25 cellular contexts compared by ENCODE assay signal in genomic region chr7:13041368-13041988, GRCh38.
DNase-seq lines count a peak whose midpoint lies in the region; ATAC-seq and TF ChIP-seq lines count a peak whose summit lies in the region.
"Had no signal": no experiment of that assay in that cellular context is flagged by ENCODE, and none has a peak within 500 bp of the region (broad histone marks: within the 10 kb centered on the region; RNA-seq: fewer than 3 reads in every experiment).

No MANE protein-coding gene starts in this region.

- CTCF ChIA-PET in HEK293 (lab: Yijun Ruan, JAX), result no interaction called here
- CTCF ChIA-PET in PC-9 (lab: Charles Lee), result no interaction called here

- in situ Hi-C loops in GM23248 (cut with MboI), result no loop called here

- H3K27me3 ChIP-seq in GM23248 (replicated peaks; ENCODE audit: insufficient read depth) (no peaks in the 10 kb centered on the region), WERI-Rb-1 (ENCODE audit: insufficient read depth, low read depth, severe bottlenecking) (no peaks in the 10 kb centered on the region), PC-9 (ENCODE audit: insufficient read depth, low read depth) (no peaks in the 10 kb centered on the region)
- H3K27me3 ChIP-seq: BLaER1 had no signal

- H3K4me1 ChIP-seq in GM23248 (ENCODE audit: insufficient read depth), result peaks cover 12% of the 10 kb centered on the region
- no peaks in the 10 kb centered on the region for H3K4me1 ChIP-seq in HEK293 (ENCODE audit: control insufficient read depth, insufficient read depth, low read length)
- H3K4me1 ChIP-seq in PC-9 (replicated peaks; ENCODE audit: insufficient read depth), result peaks cover 10% of the 10 kb centered on the region
- H3K4me1 ChIP-seq: BLaER1 had no signal

- 67 to 70% methylated on average over 13 of the region's 13 CpGs for WGBS in GM23248 (ENCODE audit: low coverage in 1 of 2, low lambda C conversion rate in 2 of 2, missing lambda C conversion rate in 2 of 2), 2 experiments

- H3K9ac ChIP-seq in GM23248, result no peak overlapping the region
- H3K9ac ChIP-seq: BLaER1 had no signal

- no peaks in the 10 kb centered on the region for H3K27me3 Mint-ChIP-seq in nephron progenitor cell (ENCODE audit: low read depth, poor library complexity)

- H3K79me2 ChIP-seq in GM23248 (ENCODE audit: insufficient read depth), result no peaks in the 10 kb centered on the region
- no peaks in the 10 kb centered on the region for H3K79me2 ChIP-seq in PC-9 (ENCODE audit: low read depth)

- no peak for TF ChIP-seq CTCF in HEK293 (tag by site-specific recombination; IDR thresholded peaks at IDR 0.05)
- no peak for TF ChIP-seq CTCF in WERI-Rb-1 (IDR thresholded peaks at IDR 0.05; ENCODE audit: low read depth, low read length)
- TF ChIP-seq CTCF in nephron progenitor cell (IDR thresholded peaks at IDR 0.05), result no peak
- no peak for TF ChIP-seq CTCF in PC-9 (conservative IDR thresholded peaks at IDR 0.05)

- ATAC-seq in HG02642 (IDR thresholded peaks at IDR 0.05; ENCODE audit: poor library complexity, unreplicated experiment), result no peak
- ATAC-seq: T-cell had no signal

- peaks cover 4% of the 10 kb centered on the region for H3K9me3 Mint-ChIP-seq in nephron progenitor cell
- H3K9me3 Mint-ChIP-seq: CD4-positive, alpha-beta T cell had no signal

- H3F3A ChIP-seq in GM23248 (ENCODE audit: insufficient read depth), result no peaks in the 10 kb centered on the region
- no peaks in the 10 kb centered on the region for H3F3A ChIP-seq in PC-9 (ENCODE audit: insufficient read depth, low read depth)

- H3K4me3 ChIP-seq in GM23248 (no peak overlapping the region), HEK293 (ENCODE audit: low read depth, low read length) (no peak overlapping the region), WERI-Rb-1 (ENCODE audit: low read depth, low read length) (no peak overlapping the region), PC-9 (no peak overlapping the region)
- H3K4me3 ChIP-seq: BLaER1, SK-N-MC had no signal

- peak overlapping the region; percentile 4; the same call in 1 of the 2 replicates for H2AFZ ChIP-seq in GM23248
- no peak overlapping the region for H2AFZ ChIP-seq in PC-9

- H4K20me1 ChIP-seq in GM23248 (ENCODE audit: insufficient read depth) (no peaks in the 10 kb centered on the region), PC-9 (ENCODE audit: insufficient read depth) (no peaks in the 10 kb centered on the region)
- H4K20me1 ChIP-seq: BLaER1 had no signal

- intact Hi-C loops in PC-9 (cut with micrococcal nuclease; ENCODE audit: unreplicated experiment), result no loop called here

- no peak overlapping the region for H3K4me3 Mint-ChIP-seq in nephron progenitor cell
- H3K4me3 Mint-ChIP-seq: CD4-positive, alpha-beta T cell; T-cell had no signal

- H3K4me2 ChIP-seq in GM23248 (ENCODE audit: unreplicated experiment), result no peak overlapping the region
- H3K4me2 ChIP-seq in PC-9, result no peak overlapping the region
- H3K4me2 ChIP-seq: BLaER1 had no signal

- H3K9me2 ChIP-seq in GM23248 (ENCODE audit: insufficient read depth) (no peaks in the 10 kb centered on the region), PC-9 (ENCODE audit: insufficient read depth) (no peaks in the 10 kb centered on the region)

- peak overlapping the region; percentile 15 for H3K27ac Mint-ChIP-seq in nephron progenitor cell
- H3K27ac Mint-ChIP-seq: CD4-positive, alpha-beta T cell; T-cell had no signal

- H3K36me3 Mint-ChIP-seq in nephron progenitor cell (ENCODE audit: low read depth), result no peaks in the 10 kb centered on the region
- H3K36me3 Mint-ChIP-seq: T-cell had no signal

- H3K27ac ChIP-seq in GM23248 (no peak overlapping the region), HEK293 (ENCODE audit: extremely low read depth, low read depth, low read length) (no peak overlapping the region), WERI-Rb-1 (no peak overlapping the region), PC-9 (no peak overlapping the region)
- H3K27ac ChIP-seq: BLaER1, HL-60, SK-N-MC had no signal

- no TSS peak for BruUV-seq in PC-9 (replicated peaks; lab: Mats Ljungman, UMichigan)

- H3K36me3 ChIP-seq in GM23248 (ENCODE audit: low read depth), result no peaks in the 10 kb centered on the region
- no peaks in the 10 kb centered on the region for H3K36me3 ChIP-seq in HEK293 (ENCODE audit: control insufficient read depth in 2 of 2, insufficient read depth in 1 of 2, low read length in 2 of 2)
- H3K36me3 ChIP-seq in WERI-Rb-1, result no peaks in the 10 kb centered on the region
- H3K36me3 ChIP-seq in PC-9 (ENCODE audit: low read depth), result no peaks in the 10 kb centered on the region
- H3K36me3 ChIP-seq: BLaER1 had no signal

- H3K9me3 ChIP-seq in GM23248 (ENCODE audit: low read depth), result no peaks in the 10 kb centered on the region
- no peaks in the 10 kb centered on the region for H3K9me3 ChIP-seq in HEK293 (ENCODE audit: control insufficient read depth, insufficient read depth, low read depth, low read length)
- no peaks in the 10 kb centered on the region for H3K9me3 ChIP-seq in WERI-Rb-1 (ENCODE audit: severe bottlenecking)
- H3K9me3 ChIP-seq in PC-9 (ENCODE audit: insufficient read depth, low read depth), result no peaks in the 10 kb centered on the region
- H3K9me3 ChIP-seq: BLaER1 had no signal

- POLR2A ChIA-PET in HEK293 (lab: Yijun Ruan, JAX), result no interaction called here
- POLR2A ChIA-PET in PC-9 (lab: Charles Lee; ENCODE audit: unreplicated experiment), result interaction anchor here (0.6 kb wide), 1 partner anchor 337 kb away, joined by 4 read pairs; no protein-coding TSS in a partner anchor

- DNase-seq in GM23248 (peak; percentile 12), WERI-Rb-1 (peak; percentile 63), nephron progenitor cell (no peak), NCI-H1105 (lab: John Stamatoyannopoulos, UW) (no peak), PC-9 (no peak)
- DNase-seq: ACHN; CD4-positive, alpha-beta T cell; COR-L47; DMS 273 treated with DMSO at 0.1 percent for 48 hours; DMS79 treated with DMSO at 0.1 percent for 48 hours; HCEC 1CT; KG1; NCI-H1694; NCI-H2081; NCI-H2171 treated with DMSO at 0.1 percent for 48 hours; NCI-H446 treated with DMSO at 0.1 percent for 48 hours; NCI-H526 treated with DMSO at 0.1 percent for 48 hours; OCI-M1; SHP77 treated with DMSO at 0.1 percent for 48 hours; T-cell had no signal

- peaks cover 18% of the 10 kb centered on the region for H3K4me1 Mint-ChIP-seq in nephron progenitor cell
- H3K4me1 Mint-ChIP-seq: T-cell had no signal

TF ChIP-seq in HEK293, 187 proteins besides CTCF, POLR2A, EP300 and RAD21:
- TF ChIP-seq ZNF391 (tag by site-specific recombination; IDR thresholded peaks at IDR 0.05; ENCODE audit: borderline replicate concordance, low read depth) (no peak), ZNF747 (tag by site-specific recombination; IDR thresholded peaks at IDR 0.05) (no peak), ZNF239 (tag by site-specific recombination; IDR thresholded peaks at IDR 0.05) (no peak), ZNF488 (tag by site-specific recombination; IDR thresholded peaks at IDR 0.05) (no peak), ZNF114 (tag by site-specific recombination; IDR thresholded peaks at IDR 0.05) (no peak), ZNF677 (tag by site-specific recombination; IDR thresholded peaks at IDR 0.05) (no peak), ZBTB8A (tag by site-specific recombination; IDR thresholded peaks at IDR 0.05) (no peak), ZSCAN4 (tag by site-specific recombination; IDR thresholded peaks at IDR 0.05) (peak; percentile 82)

Comparison
In these comparisons a context has a peak if more than half of its experiments do, and no peak if none do; other contexts are left out.
1. DNase-seq: peak in GM23248 (single experiment) and WERI-Rb-1 (single experiment); none in nephron progenitor cell (single experiment), NCI-H1105 (single experiment) and PC-9 (0 of 2).